In the genomic region with DNA sequence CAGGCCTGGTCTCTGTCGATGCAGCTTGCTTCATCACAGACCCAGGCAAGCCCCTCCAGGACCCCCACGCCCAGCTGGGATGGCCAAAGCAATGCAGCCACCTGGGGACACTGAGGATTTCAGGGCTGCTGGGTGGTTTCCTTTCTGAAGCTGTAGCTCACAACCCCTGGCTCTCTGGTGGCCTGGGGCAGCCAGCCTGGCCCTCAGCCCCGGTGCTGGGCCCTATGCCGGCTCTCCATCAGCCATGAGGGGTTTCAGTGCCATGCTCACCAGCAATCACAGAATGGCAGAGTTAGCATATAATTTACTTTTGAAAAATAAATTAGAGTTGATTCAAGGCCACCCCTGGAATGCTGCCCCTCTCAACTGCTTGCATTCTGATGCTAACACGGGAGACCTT, we compare ENCODE assay signal across 5 cellular contexts.
"Had no signal": no experiment of that assay in that cellular context is flagged by ENCODE, and none has a peak within 500 bp of the region (broad histone marks: within the 10 kb centered on the region; RNA-seq: fewer than 3 reads in every experiment).

No MANE protein-coding gene starts in this region.

- H3K27ac ChIP-seq: HL-60 had no signal

- H3K9me3 Mint-ChIP-seq: IgD-negative memory B cell had no signal

- DNase-seq: IMR-90, KBM-7 had no signal

- H3K27me3 Mint-ChIP-seq: IgD-negative memory B cell had no signal

- H3K27ac Mint-ChIP-seq: IgD-negative memory B cell had no signal

- H3K4me3 ChIP-seq: K562 had no signal

- H3K4me3 Mint-ChIP-seq: IgD-negative memory B cell had no signal

- H3K4me1 Mint-ChIP-seq: IgD-negative memory B cell had no signal

- H3K36me3 Mint-ChIP-seq: IgD-negative memory B cell had no signal
